In the genomic region with DNA sequence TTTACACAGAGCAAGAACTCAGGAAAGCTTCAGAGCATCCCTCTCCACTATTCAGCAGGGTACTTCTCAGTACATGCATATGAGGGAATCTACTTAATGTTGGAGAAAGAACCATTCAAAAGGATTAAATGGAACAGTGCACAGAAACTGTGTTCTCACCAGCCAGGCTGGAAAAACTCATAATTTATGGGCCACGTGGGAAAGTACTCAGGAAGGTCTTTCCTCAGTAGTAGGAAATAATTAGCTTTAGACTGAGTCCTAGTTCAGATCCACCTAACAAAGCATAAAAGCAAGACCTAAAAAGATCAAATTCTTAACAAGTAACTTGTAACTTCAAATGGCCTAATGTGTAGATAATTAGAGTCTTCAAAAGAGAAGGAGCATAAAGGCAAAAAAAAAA, we compare ENCODE assay signal across 28 cellular contexts.
"Had no signal": no experiment of that assay in that cellular context is flagged by ENCODE, and none has a peak within 500 bp of the region (broad histone marks: within the 10 kb centered on the region; RNA-seq: fewer than 3 reads in every experiment).

No MANE protein-coding gene starts in this region.

- H3K9me3 ChIP-seq: breast epithelium, MG63 had no signal

- ATAC-seq: Panc1, Right ventricle myocardium inferior, T-cell had no signal

- H3K9me3 Mint-ChIP-seq: activated CD4-positive, alpha-beta memory T cell treated with anti-CD3 and anti-CD28 coated beads, Interleukin-2, amount 10 ng/mL, durations not matched to agents 7 days and 5 days; activated naive CD4-positive, alpha-beta T cell treated with anti-CD3 and anti-CD28 coated beads, Interleukin-2, amount 50 U/mL, for 24 hours; T-cell had no signal

- H3K4me3 ChIP-seq: breast epithelium, MG63, SK-N-MC had no signal

- H3K27ac ChIP-seq: breast epithelium, SK-N-MC had no signal

- H3K36me3 ChIP-seq: breast epithelium, MG63 had no signal

- H3K27me3 Mint-ChIP-seq: activated CD4-positive, alpha-beta T cell treated with anti-CD3 and anti-CD28 coated beads, Interleukin-2, amount 10 ng/mL, durations not matched to agents 7 days and 5 days; activated naive CD4-positive, alpha-beta T cell treated with anti-CD3 and anti-CD28 coated beads, Interleukin-2, amount 50 U/mL, for 24 hours; T-cell had no signal

- H3K27ac Mint-ChIP-seq: activated CD4-positive, alpha-beta memory T cell treated with anti-CD3 and anti-CD28 coated beads, Interleukin-2, amount 10 ng/mL, durations not matched to agents 7 days and 5 days; activated naive CD4-positive, alpha-beta T cell treated with anti-CD3 and anti-CD28 coated beads, Interleukin-2, amount 50 U/mL, for 24 hours; T-cell had no signal

- H3K4me3 Mint-ChIP-seq: activated CD4-positive, alpha-beta memory T cell treated with anti-CD3 and anti-CD28 coated beads, Interleukin-2, amount 10 ng/mL, durations not matched to agents 7 days and 5 days; activated CD4-positive, alpha-beta T cell treated with anti-CD3 and anti-CD28 coated beads, Interleukin-2, amount 10 ng/mL, durations not matched to agents 7 days and 5 days; activated naive CD4-positive, alpha-beta T cell treated with anti-CD3 and anti-CD28 coated beads, Interleukin-2, amount 50 U/mL, for 24 hours; T-cell had no signal

- FAIRE-seq: TTC549 had no signal

- DNase-seq: activated CD4-positive, alpha-beta memory T cell treated with anti-CD3 and anti-CD28 coated beads, Interleukin-2, amount 10 ng/mL, durations not matched to agents 7 days and 5 days; activated CD4-positive, alpha-beta T cell treated with anti-CD3 and anti-CD28 coated beads, Interleukin-2, amount 10 ng/mL, durations not matched to agents 7 days and 5 days; activated CD4-positive, CD25-positive, alpha-beta regulatory T cell; activated CD8-positive, alpha-beta memory T cell treated with anti-CD3 and anti-CD28 coated beads, Interleukin-2, amount 50 U/mL, for 48 hours; activated naive CD4-positive, alpha-beta T cell; activated T-cell treated with anti-CD3 and anti-CD28 coated beads, Interleukin-2, amount 50 U/mL, for 1 hour; aorta; MG63; NCI-H1092 treated with DMSO at 0.1 percent for 48 hours; NCI-H1417 treated with DMSO at 0.1 percent for 48 hours; NCI-H1694 treated with DMSO at 0.1 percent for 48 hours; NCI-H2081; NCI-H2171; NCI-H345; NCI-H510A; NCI-H526 treated with DMSO at 0.1 percent for 48 hours; NK-92 treated with Interleukin-12 subunit alpha and Interleukin-12 subunit beta, amount 100 ng/mL, for 24 hours; OCI-M1; RPMI8226; T-cell; T-helper 2 cell; T1000 had no signal

- H3K27me3 ChIP-seq: breast epithelium, MG63 had no signal
